25 cellular contexts compared by ENCODE assay signal in the genomic region with DNA sequence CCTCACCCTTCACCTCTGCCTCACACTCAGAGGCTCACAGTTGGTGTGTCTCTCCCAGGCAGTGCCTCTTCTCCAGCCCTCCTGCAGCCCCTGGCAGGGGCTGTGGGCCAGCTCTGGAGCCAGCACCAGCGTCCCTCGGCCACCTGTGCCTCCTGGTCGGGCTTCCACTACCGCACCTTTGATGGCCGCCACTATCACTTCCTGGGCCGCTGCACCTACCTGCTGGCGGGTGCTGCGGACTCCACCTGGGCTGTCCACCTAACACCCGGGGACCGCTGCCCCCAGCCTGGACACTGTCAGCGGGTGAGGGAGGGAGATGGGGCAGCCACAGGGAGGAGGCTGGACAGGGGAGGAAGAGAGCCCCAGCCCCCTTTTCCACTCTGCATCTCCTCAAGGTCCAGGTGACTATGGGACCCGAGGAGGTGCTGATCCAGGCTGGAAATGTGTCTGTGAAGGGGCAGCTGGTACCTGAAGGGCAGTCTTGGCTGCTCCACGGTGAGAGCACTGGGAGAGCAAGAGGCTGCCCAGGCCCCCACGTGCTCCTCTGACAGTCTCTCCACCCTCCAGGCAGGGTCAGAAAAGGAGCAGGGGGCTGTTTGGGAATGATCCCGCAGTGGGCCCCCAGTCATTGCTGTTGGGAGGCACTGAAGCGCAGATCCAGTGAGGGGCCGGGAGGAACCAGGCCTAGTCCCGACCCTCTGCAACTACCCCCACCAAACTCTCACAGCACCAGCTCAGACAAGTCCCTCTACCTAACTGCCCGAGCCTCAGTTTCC. TPM values are rescaled to one million over a fixed set of nuclear protein-coding genes. Genes with fewer than 3 reads are reported as not detected.
"Had no signal": no experiment of that assay in that cellular context is flagged by ENCODE, and none has a peak within 500 bp of the region (broad histone marks: within the 10 kb centered on the region; RNA-seq: fewer than 3 reads in every experiment).

No MANE protein-coding gene starts in this region.

- H3K27me3 ChIP-seq: right lobe of liver had no signal

- H3K27ac ChIP-seq: epithelial cell of prostate, right lobe of liver had no signal

- H3K9me3 ChIP-seq: esophagus squamous epithelium, right lobe of liver had no signal

- ATAC-seq: natural killer cell; right lobe of liver; stimulated activated effector memory CD8-positive, alpha-beta T cell treated with anti-CD3 and anti-CD28 coated beads, Interleukin-12 subunit alpha, Interleukin-12 subunit beta, amount 100 ng/mL, for 72 hours had no signal

- H3K4me3 ChIP-seq: esophagus squamous epithelium, right lobe of liver had no signal

- H3K36me3 ChIP-seq: esophagus squamous epithelium, right lobe of liver had no signal

- DNase-seq: activated CD4-positive, alpha-beta memory T cell treated with anti-CD3 and anti-CD28 coated beads for 36 hours; activated CD4-positive, alpha-beta T cell treated with anti-CD3 and anti-CD28 coated beads, Interleukin-2, amount 10 ng/mL, durations not matched to agents 24 days and 14 days; activated CD4-positive, CD25-positive, alpha-beta regulatory T cell treated with anti-CD3 and anti-CD28 coated beads, Interleukin-2, amount 50 U/mL, for 72 hours; activated CD8-positive, alpha-beta memory T cell treated with anti-CD3 and anti-CD28 coated beads, Interleukin-2, amount 50 U/mL, for 4 hours; activated T-cell treated with anti-CD3 and anti-CD28 coated beads, Interleukin-2, amount 50 U/mL, for 1 hour; anterior cingulate cortex; dermis blood vessel endothelial cell; effector CD4-positive, alpha-beta T cell; esophagus squamous epithelium; foreskin melanocyte; mesendoderm; natural killer cell; stimulated activated CD4-positive, alpha-beta T cell treated with anti-CD3 and anti-CD28 coated beads, Interleukin-12 subunit alpha, Interleukin-12 subunit beta, amount 100 ng/mL, for 4 hours; stimulated activated CD4-positive, alpha-beta T cell treated with anti-CD3 and anti-CD28 coated beads, Interleukin-4, amount 100 ng/mL, for 1 hour; T-helper 9 cell had no signal

- H3K4me1 Mint-ChIP-seq: activated CD4-positive, alpha-beta T cell treated with anti-CD3 and anti-CD28 coated beads, Interleukin-2, amount 10 ng/mL, durations not matched to agents 24 days and 14 days; central memory CD8-positive, alpha-beta T cell; stimulated activated effector memory CD8-positive, alpha-beta T cell treated with anti-CD3 and anti-CD28 coated beads, Interleukin-12 subunit alpha, Interleukin-12 subunit beta, amount 100 ng/mL, for 72 hours had no signal

- H3K27me3 Mint-ChIP-seq: activated naive CD4-positive, alpha-beta T cell treated with anti-CD3 and anti-CD28 coated beads, Interleukin-2, amount 50 U/mL, for 24 hours; central memory CD8-positive, alpha-beta T cell; stimulated activated naive CD8-positive, alpha-beta T cell treated with anti-CD3 and anti-CD28 coated beads, Interleukin-15, Interleukin-2, amounts not matched to agents 100 ng/mL and 50 ng/mL, for 24 hours had no signal

- H3K9me3 Mint-ChIP-seq: activated CD4-positive, alpha-beta memory T cell treated with anti-CD3 and anti-CD28 coated beads for 36 hours; activated CD4-positive, alpha-beta T cell treated with anti-CD3 and anti-CD28 coated beads, Interleukin-2, amount 10 ng/mL, durations not matched to agents 24 days and 14 days; activated naive CD4-positive, alpha-beta T cell treated with anti-CD3 and anti-CD28 coated beads, Interleukin-2, amount 50 U/mL, for 24 hours; central memory CD8-positive, alpha-beta T cell; natural killer cell; stimulated activated effector memory CD8-positive, alpha-beta T cell treated with anti-CD3 and anti-CD28 coated beads, Interleukin-12 subunit alpha, Interleukin-12 subunit beta, amount 100 ng/mL, for 72 hours; stimulated activated naive CD8-positive, alpha-beta T cell treated with anti-CD3 and anti-CD28 coated beads, Interleukin-15, Interleukin-2, amounts not matched to agents 100 ng/mL and 50 ng/mL, for 24 hours; T-helper 1 cell treated with Interleukin-12 subunit alpha and Interleukin-12 subunit beta and Interleukin-4 antibody, amounts not matched to agents 30 μg/mL and 1 μg/mL, for 36 hours; type B pancreatic cell had no signal

- H3K36me3 Mint-ChIP-seq: activated CD4-positive, alpha-beta memory T cell treated with anti-CD3 and anti-CD28 coated beads for 36 hours; activated naive CD4-positive, alpha-beta T cell treated with anti-CD3 and anti-CD28 coated beads, Interleukin-2, amount 50 U/mL, for 24 hours; natural killer cell; stimulated activated effector memory CD8-positive, alpha-beta T cell treated with anti-CD3 and anti-CD28 coated beads, Interleukin-12 subunit alpha, Interleukin-12 subunit beta, amount 100 ng/mL, for 72 hours; type B pancreatic cell had no signal

- H3K27ac Mint-ChIP-seq: activated CD4-positive, alpha-beta memory T cell treated with anti-CD3 and anti-CD28 coated beads for 36 hours; activated CD4-positive, alpha-beta T cell treated with anti-CD3 and anti-CD28 coated beads, Interleukin-2, amount 10 ng/mL, durations not matched to agents 24 days and 14 days; activated naive CD4-positive, alpha-beta T cell treated with anti-CD3 and anti-CD28 coated beads, Interleukin-2, amount 50 U/mL, for 24 hours; natural killer cell; stimulated activated effector memory CD8-positive, alpha-beta T cell treated with anti-CD3 and anti-CD28 coated beads, Interleukin-12 subunit alpha, Interleukin-12 subunit beta, amount 100 ng/mL, for 72 hours; stimulated activated naive CD8-positive, alpha-beta T cell treated with anti-CD3 and anti-CD28 coated beads, Interleukin-15, Interleukin-2, amounts not matched to agents 100 ng/mL and 50 ng/mL, for 24 hours; T-helper 1 cell treated with Interleukin-12 subunit alpha and Interleukin-12 subunit beta and Interleukin-4 antibody, amounts not matched to agents 30 μg/mL and 1 μg/mL, for 36 hours had no signal

- H3K4me1 ChIP-seq: right lobe of liver had no signal

- H3K4me3 Mint-ChIP-seq: activated CD4-positive, alpha-beta memory T cell treated with anti-CD3 and anti-CD28 coated beads for 36 hours; activated CD4-positive, alpha-beta T cell treated with anti-CD3 and anti-CD28 coated beads, Interleukin-2, amount 10 ng/mL, durations not matched to agents 24 days and 14 days; activated naive CD4-positive, alpha-beta T cell treated with anti-CD3 and anti-CD28 coated beads, Interleukin-2, amount 50 U/mL, for 24 hours; central memory CD8-positive, alpha-beta T cell; natural killer cell; stimulated activated effector memory CD8-positive, alpha-beta T cell treated with anti-CD3 and anti-CD28 coated beads, Interleukin-12 subunit alpha, Interleukin-12 subunit beta, amount 100 ng/mL, for 72 hours; stimulated activated naive CD8-positive, alpha-beta T cell treated with anti-CD3 and anti-CD28 coated beads, Interleukin-15, Interleukin-2, amounts not matched to agents 100 ng/mL and 50 ng/mL, for 24 hours; T-helper 1 cell treated with Interleukin-12 subunit alpha and Interleukin-12 subunit beta and Interleukin-4 antibody, amounts not matched to agents 30 μg/mL and 1 μg/mL, for 36 hours; type B pancreatic cell had no signal

RNA-seq across cellular contexts. Expression of gene ZNF467, which starts 4.4 kb away (rescaled TPM):
- total RNA-seq: activated CD8-positive, alpha-beta memory T cell treated with anti-CD3 and anti-CD28 coated beads for 36 hours; osteoblast had no signal
